Comparison of ENCODE assay signal across 12 cellular contexts in genomic region chr5:148474025-148474511, GRCh38.
A peak's percentile ranks its signal among the peaks of the same experiment; 100 is the strongest.
DNase-seq lines count a peak whose midpoint lies in the region; ATAC-seq, FAIRE-seq and TF ChIP-seq lines count a peak whose summit lies in the region.
"Had no signal": no experiment of that assay in that cellular context is flagged by ENCODE, and none has a peak within 500 bp of the region (broad histone marks: within the 10 kb centered on the region; RNA-seq: fewer than 3 reads in every experiment).

No MANE protein-coding gene starts in this region.

- peaks cover 0 to 11% (median 4%) of the 10 kb centered on the region in 12 donors for H3K4me1 ChIP-seq in heart left ventricle

- peak overlapping the region in 1 of 12 donors; percentile 16 for H3K4me3 ChIP-seq in heart left ventricle
- H3K4me3 ChIP-seq: lower lobe of right lung had no signal

- H3K36me3 ChIP-seq in heart left ventricle, result no peaks in the 10 kb centered on the region
- H3K36me3 ChIP-seq: lower lobe of right lung had no signal

- no peaks in the 10 kb centered on the region for H3K9me3 ChIP-seq in heart left ventricle
- H3K9me3 ChIP-seq: lower lobe of right lung had no signal

- H3K27me3 ChIP-seq in heart left ventricle, result no peaks in the 10 kb centered on the region

- intact Hi-C loops in heart left ventricle (cut with DNase I), result no loop called here

- no peak for TF ChIP-seq POLR2A in heart left ventricle (IDR thresholded peaks at IDR 0.05)

- no peak for TF ChIP-seq CTCF in heart left ventricle (IDR thresholded peaks at IDR 0.05)

- H3K27ac ChIP-seq in heart left ventricle, result peak overlapping the region in 9 of 12 donors; percentile 13 to 83 (median 62)
- H3K27ac ChIP-seq: lower lobe of right lung had no signal

- ATAC-seq in heart left ventricle (peak; percentile 81 to 94 (median 88)), GM18867 (IDR thresholded peaks at IDR 0.05; ENCODE audit: unreplicated experiment) (no peak)
- ATAC-seq: lower lobe of right lung had no signal

- peak; percentile 4 for DNase-seq in HTR-8/SVneo (ENCODE audit: insufficient read length, low spot score)
- peak; percentile 76 for DNase-seq in astrocyte of the hippocampus (ENCODE audit: low read depth, low spot score)
- DNase-seq in heart left ventricle, result peak; percentile 67 to 82 (median 68)
- DNase-seq in putamen (ENCODE audit: low spot score), result peak; percentile 59
- DNase-seq in superior temporal gyrus (ENCODE audit: extremely low spot score), result no peak
- DNase-seq in NCI-H510A treated with DMSO at 0.1 percent for 48 hours (lab: John Stamatoyannopoulos, UW), result no peak
- DNase-seq in T-helper 9 cell, result no peak
- DNase-seq: cerebellar nuclear complex, HCEC 1CT, lower lobe of right lung, MV-4-11 had no signal

- no peak for FAIRE-seq in HTR-8/SVneo (lab: Jason Lieb, UNC)

- 69 to 78% (median 74%) methylated on average over 8 of the region's 8 CpGs for WGBS in heart left ventricle, 4 donors

Comparison
In these comparisons a context has a peak if more than half of its experiments do, and no peak if none do; other contexts are left out.
1. DNase-seq: peak in HTR-8/SVneo (single experiment), astrocyte of the hippocampus (single experiment), heart left ventricle (5 of 5) and putamen (single experiment); none in superior temporal gyrus (single experiment), NCI-H510A treated with DMSO at 0.1 percent for 48 hours (single experiment) and T-helper 9 cell (single experiment).